8 cellular contexts compared by ENCODE assay signal in genomic region chr9:34178698-34179527, GRCh38. TPM values are rescaled to one million over a fixed set of nuclear protein-coding genes. Genes with fewer than 3 reads are reported as not detected.
DNase-seq lines count a peak whose midpoint lies in the region; ATAC-seq and TF ChIP-seq lines count a peak whose summit lies in the region.

UBAP1 (plus strand) TSS chr9:34179043; CDS start chr9:34220915, 41,872 bp downstream.

- H3K27me3 ChIP-seq in duodenal mucosa (ENCODE audit: control insufficient read depth in 1 of 2, insufficient read depth in 2 of 2, low read length in 2 of 2) (no peaks in the 10 kb centered on the region), right lobe of liver (no peaks in the 10 kb centered on the region)

- H3K4me3 ChIP-seq in duodenal mucosa (ENCODE audit: low read depth in 1 of 2, low read length in 2 of 2) = peak within 1 kb of the TSS; percentile 84 to 97
- H3K4me3 ChIP-seq in right lobe of liver = peak within 1 kb of the TSS; percentile 58 to 78 (median 67)

- peak; percentile 91 for TF ChIP-seq POLR2A in right lobe of liver (IDR thresholded peaks at IDR 0.05)

- DNase-seq in CD14-positive monocyte (ENCODE audit: low spot score) (peak; percentile 99), NCI-H82 (lab: John Stamatoyannopoulos, UW) (peak; percentile 97), right lobe of liver (peak; percentile 97 to 98 (median 98))
- DNase-seq in activated CD4-positive, alpha-beta memory T cell treated with anti-CD3 and anti-CD28 coated beads for 36 hours = peak; percentile 98
- DNase-seq in stimulated activated CD4-positive, alpha-beta T cell treated with anti-CD3 and anti-CD28 coated beads, Interleukin-4, amount 100 ng/mL, for 4 hours = peak; percentile 90 to 96

- peak within 1 kb of the TSS; percentile 98 to 100 (median 99) for H3K27ac Mint-ChIP-seq in CD14-positive monocyte
- H3K27ac Mint-ChIP-seq in activated CD4-positive, alpha-beta memory T cell treated with anti-CD3 and anti-CD28 coated beads for 36 hours = peak within 1 kb of the TSS; percentile 96

- H3K4me3 Mint-ChIP-seq in CD14-positive monocyte = peak within 1 kb of the TSS; percentile 96 to 97
- H3K4me3 Mint-ChIP-seq in activated CD4-positive, alpha-beta memory T cell treated with anti-CD3 and anti-CD28 coated beads for 36 hours = peak within 1 kb of the TSS; percentile 90

- H3K27ac ChIP-seq in duodenal mucosa (ENCODE audit: low read depth, low read length) (peak within 1 kb of the TSS; percentile 78), right lobe of liver (peak within 1 kb of the TSS; percentile 92 to 99 (median 94))

- H3K9me3 ChIP-seq in duodenal mucosa (ENCODE audit: control insufficient read depth in 1 of 2, low read length in 2 of 2) (no peaks in the 10 kb centered on the region), right lobe of liver (no peaks in the 10 kb centered on the region)

- peaks cover 0 to 3% (median 0%) of the 10 kb centered on the region in 7 donors for H3K9me3 Mint-ChIP-seq in CD14-positive monocyte
- H3K9me3 Mint-ChIP-seq in activated CD4-positive, alpha-beta memory T cell treated with anti-CD3 and anti-CD28 coated beads for 36 hours = no peaks in the 10 kb centered on the region

- POLR2A ChIA-PET in activated CD4-positive, alpha-beta memory T cell treated with anti-CD3 and anti-CD28 coated beads for 36 hours (lab: Charles Lee) = interaction anchor here (0.6 to 1.9 kb wide), 11 partner anchors 14 to 266 kb away, joined by 3 to 16 read pairs (median 4); partner anchors contain the start of gene UBAP2

- peaks cover 5 to 13% of the 10 kb centered on the region in 2 donors for H3K36me3 Mint-ChIP-seq in CD14-positive monocyte
- peaks cover 7% of the 10 kb centered on the region for H3K36me3 Mint-ChIP-seq in activated CD4-positive, alpha-beta memory T cell treated with anti-CD3 and anti-CD28 coated beads for 36 hours

- peak within 1 kb of the TSS; percentile 94 to 97 for H3K9ac ChIP-seq in duodenal mucosa (ENCODE audit: low read depth in 1 of 2, low read length in 2 of 2)

- H3K4me1 Mint-ChIP-seq in CD14-positive monocyte = peaks cover 9% of the 10 kb centered on the region
- H3K4me1 Mint-ChIP-seq in activated CD4-positive, alpha-beta memory T cell treated with anti-CD3 and anti-CD28 coated beads for 36 hours (ENCODE audit: low read depth) = peaks cover 12% of the 10 kb centered on the region

- no peaks in the 10 kb centered on the region for H3K4me1 ChIP-seq in duodenal mucosa (ENCODE audit: control insufficient read depth in 1 of 2, insufficient read depth in 2 of 2, low read length in 2 of 2)
- peaks cover 0 to 14% (median 5%) of the 10 kb centered on the region in 4 donors for H3K4me1 ChIP-seq in right lobe of liver

- TF ChIP-seq CTCF in CD14-positive monocyte (IDR thresholded peaks at IDR 0.05) (no peak), right lobe of liver (IDR thresholded peaks at IDR 0.05) (no peak)

- WGBS in right lobe of liver (ENCODE audit: insufficient coverage, low coverage, low lambda C conversion rate, missing lambda C conversion rate) = 0% methylated on average over 38 of the region's 52 CpGs

- H3K27me3 Mint-ChIP-seq in CD14-positive monocyte (ENCODE audit: low read depth in 3 of 3) = peaks cover 0 to 10% (median 0%) of the 10 kb centered on the region in 3 donors
- H3K27me3 Mint-ChIP-seq in activated CD4-positive, alpha-beta memory T cell treated with anti-CD3 and anti-CD28 coated beads for 36 hours = no peaks in the 10 kb centered on the region

- no peaks in the 10 kb centered on the region for H3K36me3 ChIP-seq in duodenal mucosa (ENCODE audit: control insufficient read depth in 1 of 2, insufficient read depth in 2 of 2, low read length in 2 of 2)
- no peaks in the 10 kb centered on the region for H3K36me3 ChIP-seq in right lobe of liver

- intact Hi-C loops in CD14-positive monocyte (cut with micrococcal nuclease) = loop anchor here in 1 of 2 donors (10.0 kb wide), 1 partner anchor 146 kb away; the partner anchor contains the start of genes KIF24 and NUDT2
- intact Hi-C loops in activated CD4-positive, alpha-beta memory T cell treated with anti-CD3 and anti-CD28 coated beads for 36 hours (cut with micrococcal nuclease) = loop anchor here (1.0 to 2.0 kb wide), 7 partner anchors 7 to 362 kb away; partner anchors contain the start of genes DCAF12, KIF24, NUDT2 and UBAP2
- intact Hi-C loops in right lobe of liver (cut with DNase I) = no loop called here

- ATAC-seq in GM19397 (IDR thresholded peaks at IDR 0.05; ENCODE audit: unreplicated experiment) (peak; percentile 98), HG03571 (IDR thresholded peaks at IDR 0.05; ENCODE audit: unreplicated experiment) (peak; percentile 94), right lobe of liver (peak; percentile 96 to 99 (median 97))

- CTCF ChIA-PET in activated CD4-positive, alpha-beta memory T cell treated with anti-CD3 and anti-CD28 coated beads for 36 hours (lab: Charles Lee) = interaction anchor here (0.7 to 3.1 kb wide), 3 partner anchors 12 to 73 kb away, joined by 3 to 19 read pairs (median 3); no protein-coding TSS in a partner anchor

RNA-seq across cellular contexts. Expression of gene UBAP1, which starts in this region (rescaled TPM):
- polyA plus RNA-seq in CD14-positive monocyte = 10 to 100 TPM; 39.2 to 44.5 TPM
- 10 to 100 TPM; 30.5 to 32.0 TPM for total RNA-seq in activated CD4-positive, alpha-beta memory T cell treated with anti-CD3 and anti-CD28 coated beads for 36 hours
- total RNA-seq in right lobe of liver = 10 to 100 TPM; 24.3 to 38.1 (median 29.7) TPM

Comparison
In these comparisons a context has a peak if more than half of its experiments do, and no peak if none do; other contexts are left out.
1. Peak in every context shown above with its lines: DNase-seq, ATAC-seq, H3K4me3 ChIP-seq and H3K27ac ChIP-seq.